Comparison of ENCODE assay signal across 11 cellular contexts in genomic region chr15:96042734-96043224, GRCh38.
DNase-seq lines count a peak whose midpoint lies in the region; ATAC-seq lines count a peak whose summit lies in the region.
"Had no signal": no experiment of that assay in that cellular context is flagged by ENCODE, and none has a peak within 500 bp of the region (broad histone marks: within the 10 kb centered on the region; RNA-seq: fewer than 3 reads in every experiment).

No MANE protein-coding gene starts in this region.

- peaks cover 0 to 4% of the 10 kb centered on the region in 2 experiments for H3K4me1 ChIP-seq in trophoblast cell (ENCODE audit: control insufficient read depth in 1 of 2, insufficient read depth in 2 of 2, low read length in 2 of 2)
- H3K4me1 ChIP-seq: right lobe of liver had no signal

- no peak overlapping the region for H3K4me2 ChIP-seq in trophoblast cell (ENCODE audit: low read length)

- no peak overlapping the region for H2BK12ac ChIP-seq in trophoblast cell (ENCODE audit: low read length)

- H3K79me2 ChIP-seq in trophoblast cell (ENCODE audit: control insufficient read depth, insufficient read depth, low read length, poor library complexity), result no peaks in the 10 kb centered on the region

- H3K4ac ChIP-seq in trophoblast cell (ENCODE audit: low read depth, low read length), result no peak overlapping the region

- peaks cover 4% of the 10 kb centered on the region for H3K79me1 ChIP-seq in trophoblast cell (ENCODE audit: low read length)

- H3K4me3 ChIP-seq in trophoblast cell (ENCODE audit: low read depth, low read length), result no peak overlapping the region
- H3K4me3 ChIP-seq: right lobe of liver had no signal

- no peak overlapping the region for H4K12ac ChIP-seq in trophoblast cell (ENCODE audit: low read depth, low read length)

- H3K36me3 ChIP-seq in trophoblast cell (ENCODE audit: control insufficient read depth in 1 of 2, insufficient read depth in 2 of 2, low read length in 2 of 2), result no peaks in the 10 kb centered on the region
- H3K36me3 ChIP-seq: right lobe of liver had no signal

- no peak overlapping the region for H2BK5ac ChIP-seq in trophoblast cell (ENCODE audit: low read depth, low read length, poor library complexity)

- H2AFZ ChIP-seq in trophoblast cell (ENCODE audit: insufficient read depth, low read length, poor library complexity), result no peak overlapping the region

- H3K27me3 ChIP-seq in trophoblast cell (ENCODE audit: insufficient read depth, low read length), result no peaks in the 10 kb centered on the region
- H3K27me3 ChIP-seq: right lobe of liver had no signal

- no peak overlapping the region for H3K23ac ChIP-seq in trophoblast cell (ENCODE audit: low read length)

- H2AK5ac ChIP-seq in trophoblast cell (ENCODE audit: low read length), result no peak overlapping the region

- ATAC-seq in GM18520 (IDR thresholded peaks at IDR 0.05; ENCODE audit: unreplicated experiment) (peak; percentile 43), GM21737 (IDR thresholded peaks at IDR 0.05; ENCODE audit: unreplicated experiment) (peak; percentile 85), HG03460 (IDR thresholded peaks at IDR 0.05; ENCODE audit: unreplicated experiment) (peak; percentile 80), GM19023 (IDR thresholded peaks at IDR 0.05; ENCODE audit: unreplicated experiment) (no peak)
- ATAC-seq: HCT116 had no signal

- no peak overlapping the region for H3K9ac ChIP-seq in trophoblast cell (ENCODE audit: low read length)

- no peak overlapping the region for H2BK120ac ChIP-seq in trophoblast cell (ENCODE audit: insufficient read depth, low read length, poor library complexity)

- H3K14ac ChIP-seq in trophoblast cell (ENCODE audit: low read length), result no peak overlapping the region

- no CpG with 5 or more reads among the region's 8 CpGs for WGBS in trophoblast cell (ENCODE audit: extremely low coverage, insufficient coverage, insufficient read length)

- peak; percentile 13 for DNase-seq in fibroblast of gingiva (ENCODE audit: low read depth)
- DNase-seq in central memory CD4-positive, alpha-beta T cell, result no peak
- no peak for DNase-seq in T1000 (lab: John Stamatoyannopoulos, UW)
- no peak for DNase-seq in trophoblast cell
- DNase-seq: activated naive CD4-positive, alpha-beta T cell treated with anti-CD3 and anti-CD28 coated beads, Interleukin-2, amount 50 U/mL, for 16 hours; right lobe of liver had no signal

- H4K91ac ChIP-seq in trophoblast cell (ENCODE audit: low read depth, low read length), result no peak overlapping the region

- no peak overlapping the region for H4K8ac ChIP-seq in trophoblast cell (ENCODE audit: low read depth, low read length)

- H3K9me3 ChIP-seq in trophoblast cell (ENCODE audit: insufficient read depth, low read depth, low read length), result no peaks in the 10 kb centered on the region
- H3K9me3 ChIP-seq: right lobe of liver had no signal

- no peak overlapping the region for H3K18ac ChIP-seq in trophoblast cell (ENCODE audit: low read length)

- H3K27ac ChIP-seq in trophoblast cell (ENCODE audit: low read depth, low read length), result no peak overlapping the region
- H3K27ac ChIP-seq: right lobe of liver had no signal
